Comparison of ENCODE assay signal across 9 cellular contexts in genomic region chr3:50254577-50255250, GRCh38. TPM values are rescaled to one million over a fixed set of nuclear protein-coding genes. Genes with fewer than 3 reads are reported as not detected.
DNase-seq lines count a peak whose midpoint lies in the region; ATAC-seq and TF ChIP-seq lines count a peak whose summit lies in the region.
"Had no signal": no experiment of that assay in that cellular context is flagged by ENCODE, and none has a peak within 500 bp of the region (broad histone marks: within the 10 kb centered on the region; RNA-seq: fewer than 3 reads in every experiment).

No MANE protein-coding gene starts in this region.

- TF ChIP-seq CTCF in HFFc6 (IDR thresholded peaks at IDR 0.05) = peak; percentile 31; the same call in 1 of the 2 replicates
- TF ChIP-seq CTCF in astrocyte of the spinal cord (IDR thresholded peaks at IDR 0.05; ENCODE audit: low read depth, low read length) = no peak
- TF ChIP-seq CTCF in heart left ventricle (IDR thresholded peaks at IDR 0.05) = no peak

- peaks cover 0 to 6% (median 0%) of the 10 kb centered on the region in 12 donors for H3K9me3 ChIP-seq in heart left ventricle

- H3K36me3 Mint-ChIP-seq in HFFc6 (ENCODE audit: low read depth) = peaks cover 24% of the 10 kb centered on the region
- peaks cover 55% of the 10 kb centered on the region for H3K36me3 Mint-ChIP-seq in stimulated activated memory B cell treated with anti-CD40 and anti-IgM and Interleukin-4, amounts not matched to agents 10 μg/mL and 1 μg/mL and 100 μg/mL, for 72 hours

- TF ChIP-seq POLR2A in heart left ventricle (IDR thresholded peaks at IDR 0.05) = peak in 1 of 2 donors; percentile 38

- no peaks in the 10 kb centered on the region for H3K27me3 ChIP-seq in heart left ventricle

- DNase-seq in HFFc6 = no peak
- DNase-seq in astrocyte of the spinal cord (ENCODE audit: low read depth, low spot score) = peak; percentile 48
- peak; percentile 78 to 88 (median 86) for DNase-seq in heart left ventricle
- DNase-seq in stimulated activated CD4-positive, alpha-beta T cell treated with anti-CD3 and anti-CD28 coated beads, Interleukin-2, amount 100 ng/mL, for 24 hours = no peak
- no peak for DNase-seq in occipital lobe (lab: John Stamatoyannopoulos, UW)
- DNase-seq: NCI-H2029 treated with DMSO at 0.1 percent for 48 hours had no signal

- H3K4me3 Mint-ChIP-seq in HFFc6 = no peak overlapping the region
- no peak overlapping the region for H3K4me3 Mint-ChIP-seq in stimulated activated memory B cell treated with anti-CD40 and anti-IgM and Interleukin-4, amounts not matched to agents 10 μg/mL and 1 μg/mL and 100 μg/mL, for 72 hours

- peaks cover 5% of the 10 kb centered on the region; the same call in 1 of the 2 replicates for H3K27me3 Mint-ChIP-seq in HFFc6 (ENCODE audit: insufficient read depth)
- no peaks in the 10 kb centered on the region for H3K27me3 Mint-ChIP-seq in stimulated activated memory B cell treated with anti-CD40 and anti-IgM and Interleukin-4, amounts not matched to agents 10 μg/mL and 1 μg/mL and 100 μg/mL, for 72 hours

- 60 to 65% (median 62%) methylated on average over 7 to 8 of the region's 8 CpGs for WGBS in heart left ventricle, 4 donors

- H3K4me1 Mint-ChIP-seq in HFFc6 (ENCODE audit: low read depth) = peaks cover 41% of the 10 kb centered on the region
- peaks cover 47% of the 10 kb centered on the region for H3K4me1 Mint-ChIP-seq in stimulated activated memory B cell treated with anti-CD40 and anti-IgM and Interleukin-4, amounts not matched to agents 10 μg/mL and 1 μg/mL and 100 μg/mL, for 72 hours

- H3K27ac Mint-ChIP-seq in HFFc6 = peak overlapping the region; percentile 82
- peak overlapping the region; percentile 65 for H3K27ac Mint-ChIP-seq in stimulated activated memory B cell treated with anti-CD40 and anti-IgM and Interleukin-4, amounts not matched to agents 10 μg/mL and 1 μg/mL and 100 μg/mL, for 72 hours

- ATAC-seq in heart left ventricle = peak; percentile 50 to 84 (median 58)
- ATAC-seq in stimulated activated memory B cell treated with anti-CD40 and anti-IgM and Interleukin-4, amounts not matched to agents 10 μg/mL and 1 μg/mL and 100 μg/mL, for 72 hours = no peak
- no peak for ATAC-seq in HG02885 (IDR thresholded peaks at IDR 0.05; ENCODE audit: poor library complexity, unreplicated experiment)
- no peak for ATAC-seq in HG02981 (IDR thresholded peaks at IDR 0.05; ENCODE audit: unreplicated experiment)

- in situ Hi-C loops in astrocyte of the spinal cord (cut with HindIII; ENCODE audit: low sequenced_read_pairs) = no loop called here

- H3K9me3 Mint-ChIP-seq in HFFc6 = no peaks in the 10 kb centered on the region
- no peaks in the 10 kb centered on the region for H3K9me3 Mint-ChIP-seq in stimulated activated memory B cell treated with anti-CD40 and anti-IgM and Interleukin-4, amounts not matched to agents 10 μg/mL and 1 μg/mL and 100 μg/mL, for 72 hours

- peak overlapping the region; percentile 82 to 99 (median 92) for H3K27ac ChIP-seq in heart left ventricle

- H3K36me3 ChIP-seq in heart left ventricle = peaks cover 0 to 98% (median 56%) of the 10 kb centered on the region in 9 donors

- intact Hi-C loops in heart left ventricle (cut with DNase I) = loop anchor here in 2 of 10 donors (5.0 to 10.0 kb wide), 2 partner anchors 48 to 70 kb away; partner anchors contain the start of genes HYAL1 (in 1 of the 2), HYAL2 (in 1 of the 2) and TUSC2 (in 1 of the 2)

- no peak overlapping the region for H3K4me3 ChIP-seq in astrocyte of the spinal cord (ENCODE audit: low read depth, low read length)
- H3K4me3 ChIP-seq in heart left ventricle = peak overlapping the region in 2 of 12 donors; percentile 7 to 11

- peaks cover 0 to 90% (median 66%) of the 10 kb centered on the region in 12 donors for H3K4me1 ChIP-seq in heart left ventricle

RNA-seq across cellular contexts. Expression of gene SEMA3B, which starts 14.2 kb away (rescaled TPM):
- total RNA-seq in HFFc6 (2021; fragmentation: NEBNext Ultra II Directional; extraction: Animal tissue kit (Norgen Biotek cat#: 25700)) = 10 to 100 TPM; 14.5 to 26.6 (median 24.7) TPM
- 10 to 100 TPM; 12.9 to 60.1 (median 17.8) TPM for total RNA-seq in heart left ventricle
- polyA plus RNA-seq in heart left ventricle = 10 to 100 TPM; 21.1 to 37.5 TPM
- total RNA-seq in occipital lobe = 2.3 TPM

RNA-seq across cellular contexts. Expression of gene GNAI2, which starts 18.7 kb away (rescaled TPM):
- total RNA-seq in HFFc6 (2021; fragmentation: NEBNext Ultra II Directional; extraction: Animal tissue kit (Norgen Biotek cat#: 25700)) = 100 to 1,000 TPM; 532 to 617 (median 582) TPM
- total RNA-seq in heart left ventricle = 100 to 1,000 TPM; 106 to 365 (median 140) TPM
- 100 to 1,000 TPM in 1 of 2 donors, 10 to 100 TPM in 1; 93.2 to 180 TPM for polyA plus RNA-seq in heart left ventricle
- 84.5 TPM for total RNA-seq in occipital lobe

RNA-seq across cellular contexts. Expression of gene LSMEM2, which starts 24.2 kb away (rescaled TPM):
- total RNA-seq in HFFc6 (2021; fragmentation: NEBNext Ultra II Directional; extraction: Animal tissue kit (Norgen Biotek cat#: 25700)) = under 1 TPM in 2 of 6 experiments, not detected in 4; 0.11 to 0.13 TPM
- total RNA-seq in heart left ventricle (10 to 100 TPM in 8 of 9 donors, 1 to 10 TPM in 1; 8.8 to 68.3 (median 31.5) TPM), occipital lobe (0.47 TPM)
- 10 to 100 TPM in 1 of 2 donors, 1 to 10 TPM in 1; 1.3 to 29.7 TPM for polyA plus RNA-seq in heart left ventricle

RNA-seq across cellular contexts. Expression of gene IFRD2, which starts 37.5 kb away (rescaled TPM):
- 100 to 1,000 TPM in 1 of 6 experiments, 10 to 100 TPM in 5; 71.2 to 102 (median 74.6) TPM for total RNA-seq in HFFc6 (2021; fragmentation: NEBNext Ultra II Directional; extraction: Animal tissue kit (Norgen Biotek cat#: 25700))
- total RNA-seq in heart left ventricle (10 to 100 TPM; 47.5 to 94.9 (median 61.4) TPM), occipital lobe (15.1 TPM)
- 100 to 1,000 TPM in 1 of 2 donors, 10 to 100 TPM in 1; 80.5 to 106 TPM for polyA plus RNA-seq in heart left ventricle

RNA-seq across cellular contexts. Expression of gene HYAL3, which starts 44.5 kb away (rescaled TPM):
- 1 to 10 TPM; 4.7 to 8.3 (median 5.8) TPM for total RNA-seq in HFFc6 (2021; fragmentation: NEBNext Ultra II Directional; extraction: Animal tissue kit (Norgen Biotek cat#: 25700))
- total RNA-seq in heart left ventricle (1 to 10 TPM; 1.0 to 3.2 (median 1.6) TPM), occipital lobe (6.6 TPM)
- 1 to 10 TPM; 2.1 to 3.1 TPM for polyA plus RNA-seq in heart left ventricle

Comparison
In these comparisons a context has a peak if more than half of its experiments do, and no peak if none do; other contexts are left out.
1. DNase-seq: peak in astrocyte of the spinal cord (single experiment) and heart left ventricle (5 of 5); none in HFFc6 (single experiment), stimulated activated CD4-positive, alpha-beta T cell treated with anti-CD3 and anti-CD28 coated beads, Interleukin-2, amount 100 ng/mL, for 24 hours (0 of 2) and occipital lobe (single experiment).
2. ATAC-seq: peak in heart left ventricle (4 of 4); none in stimulated activated memory B cell treated with anti-CD40 and anti-IgM and Interleukin-4, amounts not matched to agents 10 μg/mL and 1 μg/mL and 100 μg/mL, for 72 hours (single experiment), HG02885 (single experiment) and HG02981 (single experiment).